ENCODE assay signal across 1 cellular context in the genomic region with DNA sequence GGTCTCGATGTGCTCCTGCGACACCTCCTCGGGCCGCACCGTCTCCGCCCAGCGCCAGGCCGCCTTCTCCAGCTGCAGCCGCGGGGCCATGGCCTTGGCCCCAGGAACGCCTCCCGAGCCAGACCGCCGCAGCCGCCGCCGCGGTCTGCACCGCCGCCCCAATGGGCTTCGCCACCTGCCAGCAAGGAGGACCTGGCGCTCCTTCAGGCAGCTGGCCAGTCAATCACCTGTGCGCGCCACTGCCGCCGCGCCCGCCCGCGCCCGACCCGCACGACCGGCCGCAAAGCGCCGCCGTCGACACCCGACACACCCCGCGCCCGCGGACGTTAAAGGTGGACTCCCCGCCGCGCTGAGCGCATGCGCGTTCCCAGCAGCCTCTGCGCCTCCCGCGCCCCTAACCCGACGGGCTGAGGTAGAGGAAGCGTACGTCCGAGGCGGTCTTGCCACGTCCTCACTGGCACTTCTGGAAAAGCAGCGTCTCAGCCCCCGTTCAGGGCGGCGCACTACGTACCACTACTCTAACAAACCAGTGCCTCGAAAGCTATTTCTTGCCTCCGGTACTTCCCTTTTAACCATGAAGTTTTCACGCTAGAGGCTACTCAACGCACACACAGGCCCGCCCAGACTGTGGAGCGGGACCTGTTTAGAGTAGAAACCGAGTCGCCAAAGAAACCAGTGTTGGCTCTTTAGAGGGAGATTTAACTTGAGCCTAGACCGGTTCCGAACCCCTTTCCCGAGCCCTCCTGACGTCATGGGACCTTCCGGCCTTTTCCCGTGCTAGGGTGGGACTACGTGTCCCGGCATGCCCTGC.
TF ChIP-seq lines count a peak whose summit lies in the region.

A gene with protein sequence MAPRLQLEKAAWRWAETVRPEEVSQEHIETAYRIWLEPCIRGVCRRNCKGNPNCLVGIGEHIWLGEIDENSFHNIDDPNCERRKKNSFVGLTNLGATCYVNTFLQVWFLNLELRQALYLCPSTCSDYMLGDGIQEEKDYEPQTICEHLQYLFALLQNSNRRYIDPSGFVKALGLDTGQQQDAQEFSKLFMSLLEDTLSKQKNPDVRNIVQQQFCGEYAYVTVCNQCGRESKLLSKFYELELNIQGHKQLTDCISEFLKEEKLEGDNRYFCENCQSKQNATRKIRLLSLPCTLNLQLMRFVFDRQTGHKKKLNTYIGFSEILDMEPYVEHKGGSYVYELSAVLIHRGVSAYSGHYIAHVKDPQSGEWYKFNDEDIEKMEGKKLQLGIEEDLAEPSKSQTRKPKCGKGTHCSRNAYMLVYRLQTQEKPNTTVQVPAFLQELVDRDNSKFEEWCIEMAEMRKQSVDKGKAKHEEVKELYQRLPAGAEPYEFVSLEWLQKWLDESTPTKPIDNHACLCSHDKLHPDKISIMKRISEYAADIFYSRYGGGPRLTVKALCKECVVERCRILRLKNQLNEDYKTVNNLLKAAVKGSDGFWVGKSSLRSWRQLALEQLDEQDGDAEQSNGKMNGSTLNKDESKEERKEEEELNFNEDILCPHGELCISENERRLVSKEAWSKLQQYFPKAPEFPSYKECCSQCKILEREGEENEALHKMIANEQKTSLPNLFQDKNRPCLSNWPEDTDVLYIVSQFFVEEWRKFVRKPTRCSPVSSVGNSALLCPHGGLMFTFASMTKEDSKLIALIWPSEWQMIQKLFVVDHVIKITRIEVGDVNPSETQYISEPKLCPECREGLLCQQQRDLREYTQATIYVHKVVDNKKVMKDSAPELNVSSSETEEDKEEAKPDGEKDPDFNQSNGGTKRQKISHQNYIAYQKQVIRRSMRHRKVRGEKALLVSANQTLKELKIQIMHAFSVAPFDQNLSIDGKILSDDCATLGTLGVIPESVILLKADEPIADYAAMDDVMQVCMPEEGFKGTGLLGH (minus strand): TSS at position 282 of the 811 bp plus-strand sequence. CDS start 192 bp downstream, at position 90.

TF ChIP-seq in K562, 482 proteins besides CTCF, POLR2A, EP300 and RAD21 (continued from another document and continues in another):
- TF ChIP-seq, protein P1, sequence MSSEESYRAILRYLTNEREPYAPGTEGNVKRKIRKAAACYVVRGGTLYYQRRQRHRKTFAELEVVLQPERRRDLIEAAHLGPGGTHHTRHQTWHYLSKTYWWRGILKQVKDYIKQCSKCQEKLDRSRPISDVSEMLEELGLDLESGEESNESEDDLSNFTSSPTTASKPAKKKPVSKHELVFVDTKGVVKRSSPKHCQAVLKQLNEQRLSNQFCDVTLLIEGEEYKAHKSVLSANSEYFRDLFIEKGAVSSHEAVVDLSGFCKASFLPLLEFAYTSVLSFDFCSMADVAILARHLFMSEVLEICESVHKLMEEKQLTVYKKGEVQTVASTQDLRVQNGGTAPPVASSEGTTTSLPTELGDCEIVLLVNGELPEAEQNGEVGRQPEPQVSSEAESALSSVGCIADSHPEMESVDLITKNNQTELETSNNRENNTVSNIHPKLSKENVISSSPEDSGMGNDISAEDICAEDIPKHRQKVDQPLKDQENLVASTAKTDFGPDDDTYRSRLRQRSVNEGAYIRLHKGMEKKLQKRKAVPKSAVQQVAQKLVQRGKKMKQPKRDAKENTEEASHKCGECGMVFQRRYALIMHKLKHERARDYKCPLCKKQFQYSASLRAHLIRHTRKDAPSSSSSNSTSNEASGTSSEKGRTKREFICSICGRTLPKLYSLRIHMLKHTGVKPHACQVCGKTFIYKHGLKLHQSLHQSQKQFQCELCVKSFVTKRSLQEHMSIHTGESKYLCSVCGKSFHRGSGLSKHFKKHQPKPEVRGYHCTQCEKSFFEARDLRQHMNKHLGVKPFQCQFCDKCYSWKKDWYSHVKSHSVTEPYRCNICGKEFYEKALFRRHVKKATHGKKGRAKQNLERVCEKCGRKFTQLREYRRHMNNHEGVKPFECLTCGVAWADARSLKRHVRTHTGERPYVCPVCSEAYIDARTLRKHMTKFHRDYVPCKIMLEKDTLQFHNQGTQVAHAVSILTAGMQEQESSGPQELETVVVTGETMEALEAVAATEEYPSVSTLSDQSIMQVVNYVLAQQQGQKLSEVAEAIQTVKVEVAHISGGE (CRISPR knock-in tag; IDR thresholded peaks at IDR 0.05) = peak in 1 of 3 experiments; percentile 94; a peak in 2 of 6 replicates
- TF ChIP-seq ZEB2 (IDR thresholded peaks at IDR 0.05) (no peak; the same call in 1 of the 2 replicates), CHD1 (IDR thresholded peaks at IDR 0.05; ENCODE audit: low read length) (peak; percentile 86), DACH1 (IDR thresholded peaks at IDR 0.05; ENCODE audit: partially characterized antibody) (peak; percentile 61), JUNB (CRISPR knock-in tag; conservative IDR thresholded peaks at IDR 0.05) (no peak), HIVEP1 (CRISPR knock-in tag; IDR thresholded peaks at IDR 0.05) (0 out of 2 replicates have a peak, but pooled peaks have one; percentile 70), RBFOX2 (IDR thresholded peaks at IDR 0.05; ENCODE audit: low read depth, low read length) (peak; percentile 100), ZBTB5 (IDR thresholded peaks at IDR 0.05) (no peak), BCL6 (CRISPR knock-in tag; IDR thresholded peaks at IDR 0.05) (no peak), GTF2F1 (IDR thresholded peaks at IDR 0.05; ENCODE audit: low read depth, low read length) (no peak; the same call in 1 of the 2 replicates), ZNF449 (CRISPR knock-in tag; IDR thresholded peaks at IDR 0.05) (no peak), HNRNPK (IDR thresholded peaks at IDR 0.05; ENCODE audit: low read depth, low read length, poor library complexity, severe bottlenecking) (peak; percentile 80), MTF1 (CRISPR knock-in tag; IDR thresholded peaks at IDR 0.05; ENCODE audit: borderline replicate concordance) (no peak), ZMIZ1 (IDR thresholded peaks at IDR 0.05; ENCODE audit: low read depth in 2 of 2, low read length in 2 of 2) (no peak; a peak in 2 of 4 replicates), SREBF2 (CRISPR knock-in tag; IDR thresholded peaks at IDR 0.05) (no peak), ZKSCAN8 (CRISPR knock-in tag; IDR thresholded peaks at IDR 0.05) (no peak), TCF3 (CRISPR knock-in tag; IDR thresholded peaks at IDR 0.05) (no peak; the same call in none of the 2 replicates), ZNF311 (CRISPR knock-in tag; IDR thresholded peaks at IDR 0.05) (no peak), FOXK1 (CRISPR knock-in tag; IDR thresholded peaks at IDR 0.05; ENCODE audit: borderline replicate concordance) (no peak; the same call in 1 of the 2 replicates), HDGF (IDR thresholded peaks at IDR 0.05) (no peak), CBFA2T2 (conservative IDR thresholded peaks at IDR 0.05) (no peak), IRF1 (CRISPR knock-in tag; IDR thresholded peaks at IDR 0.05; ENCODE audit: borderline replicate concordance) (no peak), PCBP1 (IDR thresholded peaks at IDR 0.05; ENCODE audit: low read depth, low read length, poor library complexity, severe bottlenecking) (no peak), PHF20 (IDR thresholded peaks at IDR 0.05; ENCODE audit: partially characterized antibody) (no peak), E2F4 (CRISPR knock-in tag; IDR thresholded peaks at IDR 0.05; ENCODE audit: low read depth) (no peak; the same call in 1 of the 2 replicates), ZNF232 (CRISPR knock-in tag; IDR thresholded peaks at IDR 0.05) (no peak), NCOR1 (IDR thresholded peaks at IDR 0.05) (0 out of 2 replicates have a peak, but pooled peaks have one; percentile 0), GATAD2A (IDR thresholded peaks at IDR 0.05) (no peak), TRIM24 (IDR thresholded peaks at IDR 0.05) (peak in 1 of 2 experiments; percentile 66; a peak in 2 of 4 replicates), IRF2 (CRISPR knock-in tag; IDR thresholded peaks at IDR 0.05) (no peak), HCFC1 (IDR thresholded peaks at IDR 0.05; ENCODE audit: low read depth, low read length) (peak; percentile 66)
- TF ChIP-seq, protein P2, sequence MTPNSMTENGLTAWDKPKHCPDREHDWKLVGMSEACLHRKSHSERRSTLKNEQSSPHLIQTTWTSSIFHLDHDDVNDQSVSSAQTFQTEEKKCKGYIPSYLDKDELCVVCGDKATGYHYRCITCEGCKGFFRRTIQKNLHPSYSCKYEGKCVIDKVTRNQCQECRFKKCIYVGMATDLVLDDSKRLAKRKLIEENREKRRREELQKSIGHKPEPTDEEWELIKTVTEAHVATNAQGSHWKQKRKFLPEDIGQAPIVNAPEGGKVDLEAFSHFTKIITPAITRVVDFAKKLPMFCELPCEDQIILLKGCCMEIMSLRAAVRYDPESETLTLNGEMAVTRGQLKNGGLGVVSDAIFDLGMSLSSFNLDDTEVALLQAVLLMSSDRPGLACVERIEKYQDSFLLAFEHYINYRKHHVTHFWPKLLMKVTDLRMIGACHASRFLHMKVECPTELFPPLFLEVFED (CRISPR knock-in tag; conservative IDR thresholded peaks at IDR 0.05) = peak; percentile 92
- TF ChIP-seq, protein P3, sequence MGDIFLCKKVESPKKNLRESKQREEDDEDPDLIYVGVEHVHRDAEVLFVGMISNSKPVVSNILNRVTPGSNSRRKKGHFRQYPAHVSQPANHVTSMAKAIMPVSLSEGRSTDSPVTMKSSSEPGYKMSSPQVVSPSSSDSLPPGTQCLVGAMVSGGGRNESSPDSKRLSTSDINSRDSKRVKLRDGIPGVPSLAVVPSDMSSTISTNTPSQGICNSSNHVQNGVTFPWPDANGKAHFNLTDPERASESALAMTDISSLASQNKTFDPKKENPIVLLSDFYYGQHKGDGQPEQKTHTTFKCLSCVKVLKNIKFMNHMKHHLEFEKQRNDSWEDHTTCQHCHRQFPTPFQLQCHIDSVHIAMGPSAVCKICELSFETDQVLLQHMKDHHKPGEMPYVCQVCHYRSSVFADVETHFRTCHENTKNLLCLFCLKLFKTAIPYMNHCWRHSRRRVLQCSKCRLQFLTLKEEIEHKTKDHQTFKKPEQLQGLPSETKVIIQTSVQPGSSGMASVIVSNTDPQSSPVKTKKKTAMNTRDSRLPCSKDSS (IDR thresholded peaks at IDR 0.05; ENCODE audit: low read depth, partially characterized antibody) = peak; percentile 11
- TF ChIP-seq, protein P4, sequence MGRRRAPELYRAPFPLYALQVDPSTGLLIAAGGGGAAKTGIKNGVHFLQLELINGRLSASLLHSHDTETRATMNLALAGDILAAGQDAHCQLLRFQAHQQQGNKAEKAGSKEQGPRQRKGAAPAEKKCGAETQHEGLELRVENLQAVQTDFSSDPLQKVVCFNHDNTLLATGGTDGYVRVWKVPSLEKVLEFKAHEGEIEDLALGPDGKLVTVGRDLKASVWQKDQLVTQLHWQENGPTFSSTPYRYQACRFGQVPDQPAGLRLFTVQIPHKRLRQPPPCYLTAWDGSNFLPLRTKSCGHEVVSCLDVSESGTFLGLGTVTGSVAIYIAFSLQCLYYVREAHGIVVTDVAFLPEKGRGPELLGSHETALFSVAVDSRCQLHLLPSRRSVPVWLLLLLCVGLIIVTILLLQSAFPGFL (CRISPR knock-in tag; IDR thresholded peaks at IDR 0.05) = no peak
